1 cellular context compared by ENCODE assay signal in the genomic region with DNA sequence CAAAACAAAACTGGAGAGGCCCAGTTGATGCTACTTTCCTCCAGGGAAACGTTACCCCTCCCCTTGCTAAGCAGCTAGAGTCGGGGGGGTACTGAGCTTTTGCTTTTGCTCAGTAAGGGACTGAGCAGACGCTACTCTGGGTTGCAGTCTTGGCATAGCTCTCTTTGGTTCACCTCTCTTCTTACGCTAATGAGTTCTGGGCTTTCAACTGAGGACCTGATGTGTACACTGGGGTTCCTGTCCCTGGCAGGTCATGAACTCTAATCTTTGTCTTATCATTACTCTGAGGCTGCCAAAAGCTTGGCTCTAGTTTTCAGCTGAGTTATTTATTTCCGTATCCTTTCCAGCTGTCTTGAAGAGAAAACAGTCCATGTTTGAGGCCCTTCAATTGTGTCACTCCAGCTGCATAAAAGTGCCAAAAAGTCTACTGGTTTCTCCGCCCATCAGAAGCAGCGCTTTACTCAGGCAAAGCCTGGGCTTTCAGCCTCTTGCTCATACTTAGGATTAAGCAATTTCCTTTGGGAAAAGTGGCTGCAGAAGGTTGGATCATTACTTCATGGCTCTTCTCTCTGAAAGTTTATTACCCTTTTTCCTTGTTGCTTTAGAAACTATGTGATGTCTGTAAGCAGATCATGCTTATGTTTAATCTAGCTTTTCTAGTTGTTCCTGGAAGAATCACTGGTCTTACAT.
TF ChIP-seq lines count a peak whose summit lies in the region.

No MANE protein-coding gene starts in this region.

TF ChIP-seq in liver, 16 proteins besides CTCF, POLR2A, EP300 and RAD21 (continued from another document):
- TF ChIP-seq EGR1 (IDR thresholded peaks at IDR 0.05; ENCODE audit: low read depth in 2 of 2) = no peak
